Comparison of ENCODE assay signal across 8 cellular contexts in the genomic region with DNA sequence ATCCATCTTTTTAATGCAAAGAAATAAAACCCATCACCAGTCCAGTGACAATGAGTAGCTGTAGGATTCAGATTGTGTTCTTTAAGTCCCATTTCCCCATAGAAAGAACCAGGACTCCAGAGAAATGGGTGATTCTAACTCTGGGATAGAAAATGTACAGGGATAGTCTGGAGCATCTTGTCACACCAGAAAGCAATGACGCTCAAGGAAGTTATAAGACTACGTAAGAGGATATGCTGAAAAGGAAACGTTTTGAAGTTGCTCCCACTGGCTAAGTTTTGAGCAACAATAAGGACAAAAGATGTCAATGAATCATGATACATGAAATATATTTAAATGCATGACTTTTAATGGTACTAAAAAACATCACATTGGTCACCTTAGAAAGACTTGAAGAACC.
"Had no signal": no experiment of that assay in that cellular context is flagged by ENCODE, and none has a peak within 500 bp of the region (broad histone marks: within the 10 kb centered on the region; RNA-seq: fewer than 3 reads in every experiment).

No MANE protein-coding gene starts in this region.

- DNase-seq: H9, HCEC 1CT, IMR-90 had no signal

- ATAC-seq: GM23338 had no signal

- H3K4me3 ChIP-seq: GM23338, K562 had no signal

- FAIRE-seq: H1, H54, HTR-8/SVneo, K562 had no signal
